In the genomic region with DNA sequence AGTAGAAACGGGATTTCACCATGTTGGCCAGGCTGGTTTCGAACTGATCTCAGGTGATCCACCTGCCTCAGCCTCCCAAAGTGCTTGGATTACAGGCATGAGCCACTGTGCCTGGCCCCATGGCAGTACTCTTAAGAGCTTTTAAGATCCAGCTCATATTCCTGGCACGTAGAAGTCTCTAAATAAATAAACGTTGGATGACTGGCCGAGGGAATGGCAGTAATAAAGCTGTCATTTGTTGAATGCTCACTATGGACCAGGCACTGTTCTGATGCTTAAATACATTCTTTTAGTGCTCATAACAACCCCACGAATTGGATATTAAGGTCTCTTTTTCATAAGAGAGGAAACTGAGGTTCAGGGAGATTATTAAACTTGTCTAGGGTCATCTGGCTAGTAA, we compare ENCODE assay signal across 19 cellular contexts.
"Had no signal": no experiment of that assay in that cellular context is flagged by ENCODE, and none has a peak within 500 bp of the region (broad histone marks: within the 10 kb centered on the region; RNA-seq: fewer than 3 reads in every experiment).

No MANE protein-coding gene starts in this region.

- ATAC-seq: esophagus mucosa; gastrocnemius medialis; left lobe of liver; naive thymus-derived CD8-positive, alpha-beta T cell; sciatic nerve had no signal

- H3K4me3 ChIP-seq: dorsolateral prefrontal cortex, gastrocnemius medialis, heart right ventricle, spleen, upper lobe of left lung, uterus had no signal

- H3K36me3 ChIP-seq: uterus had no signal

- H3K27me3 ChIP-seq: dorsolateral prefrontal cortex, gastrocnemius medialis, heart right ventricle, neutrophil, spleen, upper lobe of left lung, uterus had no signal

- DNase-seq: cortex of kidney; dorsolateral prefrontal cortex; effector CD8-positive, alpha-beta T cell; gastrocnemius medialis; heart right ventricle; hypothalamus; mammary epithelial cell; posterior cingulate gyrus; spleen; stimulated activated CD4-positive, alpha-beta T cell treated with anti-CD3 and anti-CD28 coated beads, Interleukin-2, amount 100 ng/mL, for 24 hours; stimulated activated CD4-positive, alpha-beta T cell treated with anti-CD3 and anti-CD28 coated beads, Interleukin-4, amount 100 ng/mL, for 4 hours; stimulated activated naive CD4-positive, alpha-beta T cell; upper lobe of left lung; uterus had no signal

- H3K9me3 ChIP-seq: gastrocnemius medialis, heart right ventricle, neutrophil, spleen, upper lobe of left lung, uterus had no signal

- H3K4me3 Mint-ChIP-seq: naive thymus-derived CD8-positive, alpha-beta T cell had no signal

- H3K4me1 ChIP-seq: spleen, uterus had no signal

- H3K27me3 Mint-ChIP-seq: naive thymus-derived CD8-positive, alpha-beta T cell had no signal

- H3K9me3 Mint-ChIP-seq: naive thymus-derived CD8-positive, alpha-beta T cell had no signal

- H3K27ac ChIP-seq: dorsolateral prefrontal cortex, gastrocnemius medialis, heart right ventricle, neutrophil, spleen, upper lobe of left lung, uterus had no signal
